8 cellular contexts compared by ENCODE assay signal in genomic region chr14:34713681-34714319, GRCh38. TPM values are rescaled to one million over a fixed set of nuclear protein-coding genes. Genes with fewer than 3 reads are reported as not detected.
A peak's percentile ranks its signal among the peaks of the same experiment; 100 is the strongest.
DNase-seq lines count a peak whose midpoint lies in the region; ATAC-seq and TF ChIP-seq lines count a peak whose summit lies in the region.

No MANE protein-coding gene starts in this region.

- DNase-seq in AG10803 (ENCODE audit: low read depth) = peak; percentile 81
- no peak for DNase-seq in endodermal cell
- no peak for DNase-seq in mesothelial cell of epicardium (ENCODE audit: low spot score in 2 of 2, unreplicated experiment in 2 of 2)
- peak; percentile 47 for DNase-seq in stimulated activated naive CD4-positive, alpha-beta T cell treated with Interleukin-2 at 50 U/mL for 16 hours (lab: John Stamatoyannopoulos, UW)

- H3K27me3 Mint-ChIP-seq in IgD-negative memory B cell = no peaks in the 10 kb centered on the region
- peaks cover 10% of the 10 kb centered on the region for H3K27me3 Mint-ChIP-seq in endodermal cell (ENCODE audit: insufficient read depth)
- H3K27me3 Mint-ChIP-seq in mesothelial cell of epicardium (ENCODE audit: low read depth) = no peaks in the 10 kb centered on the region

- H3K4me1 ChIP-seq in endodermal cell (ENCODE audit: control insufficient read depth, insufficient read depth, low read length) = no peaks in the 10 kb centered on the region

- peak overlapping the region; percentile 65 for H3K9ac ChIP-seq in endodermal cell (ENCODE audit: extremely low read depth, low read length, poor library complexity, severe bottlenecking)

- ATAC-seq in GM19023 (IDR thresholded peaks at IDR 0.05; ENCODE audit: unreplicated experiment) (peak; percentile 27), HG02970 (IDR thresholded peaks at IDR 0.05; ENCODE audit: low FRiP score, unreplicated experiment) (no peak)
- ATAC-seq in activated CD4-positive, CD25-positive, alpha-beta regulatory T cell treated with anti-CD3 and anti-CD28 coated beads, Interleukin-2, amount 50 U/mL, for 24 hours = peak; percentile 8 to 24

- H3K9me3 ChIP-seq in endodermal cell (ENCODE audit: control insufficient read depth, low read length) = no peaks in the 10 kb centered on the region

- H3K4me1 Mint-ChIP-seq in IgD-negative memory B cell = peaks cover 26 to 29% (median 26%) of the 10 kb centered on the region in 3 donors
- H3K4me1 Mint-ChIP-seq in endodermal cell = peaks cover 9% of the 10 kb centered on the region
- H3K4me1 Mint-ChIP-seq in mesothelial cell of epicardium = peaks cover 42% of the 10 kb centered on the region

- H3K27me3 ChIP-seq in endodermal cell (ENCODE audit: control insufficient read depth, insufficient read depth, low read length, poor library complexity, severe bottlenecking) = peaks cover 9% of the 10 kb centered on the region

- peaks cover 3% of the 10 kb centered on the region for H3K36me3 Mint-ChIP-seq in IgD-negative memory B cell
- peaks cover 5% of the 10 kb centered on the region for H3K36me3 Mint-ChIP-seq in endodermal cell (ENCODE audit: low read depth)
- no peaks in the 10 kb centered on the region for H3K36me3 Mint-ChIP-seq in mesothelial cell of epicardium

- peak overlapping the region; percentile 33 for H3K27ac ChIP-seq in endodermal cell (ENCODE audit: low read depth, low read length)

- H3K4me3 ChIP-seq in AG10803 (ENCODE audit: low read length) (peak overlapping the region; percentile 81), endodermal cell (ENCODE audit: low read length) (peak overlapping the region; percentile 89)

- 2 to 4% methylated on average over 15 to 26 of the region's 33 CpGs for WGBS in endodermal cell (ENCODE audit: insufficient coverage in 1 of 2, insufficient read length in 1 of 2), 2 experiments

- no peaks in the 10 kb centered on the region for H3K9me3 Mint-ChIP-seq in IgD-negative memory B cell
- H3K9me3 Mint-ChIP-seq in endodermal cell = no peaks in the 10 kb centered on the region
- no peaks in the 10 kb centered on the region for H3K9me3 Mint-ChIP-seq in mesothelial cell of epicardium

- no peak for TF ChIP-seq CTCF in AG10803 (conservative IDR thresholded peaks at IDR 0.05; ENCODE audit: low read length)
- TF ChIP-seq CTCF in endodermal cell (conservative IDR thresholded peaks at IDR 0.05) = no peak
- TF ChIP-seq CTCF in mesothelial cell of epicardium (IDR thresholded peaks at IDR 0.05; ENCODE audit: unreplicated experiment) = no peak

- peak overlapping the region; percentile 75 to 96 (median 95) for H3K27ac Mint-ChIP-seq in IgD-negative memory B cell
- H3K27ac Mint-ChIP-seq in endodermal cell = peak overlapping the region; percentile 91
- H3K27ac Mint-ChIP-seq in mesothelial cell of epicardium = peak overlapping the region; percentile 86

- H3K36me3 ChIP-seq in endodermal cell (ENCODE audit: control insufficient read depth, insufficient read depth, low read length) = peaks cover 16% of the 10 kb centered on the region

- H3K4me3 Mint-ChIP-seq in IgD-negative memory B cell (peak overlapping the region; percentile 93 to 97 (median 94)), endodermal cell (peak overlapping the region; percentile 86), mesothelial cell of epicardium (peak overlapping the region; percentile 88)

RNA-seq across cellular contexts. Expression of gene CFL2, which starts 0.6 kb away (rescaled TPM):
- 9.3 TPM for polyA plus RNA-seq in IgD-negative memory B cell
- total RNA-seq in endodermal cell (10 to 100 TPM; 13.7 to 16.5 TPM), mesothelial cell of epicardium (52.4 to 57.8 TPM (median 54.0 TPM) in 3 replicates)
- 53.8 TPM for polyA plus RNA-seq in endodermal cell (2013, experiment 1 of 2)
- polyA plus RNA-seq in endodermal cell (2013, experiment 2 of 2) = 44.6 TPM

Comparison
In these comparisons a context has a peak if more than half of its experiments do, and no peak if none do; other contexts are left out.
1. DNase-seq: peak in AG10803 (single experiment) and stimulated activated naive CD4-positive, alpha-beta T cell treated with Interleukin-2 at 50 U/mL for 16 hours (single experiment); none in endodermal cell (single experiment) and mesothelial cell of epicardium (0 of 2).
2. Peak in every context shown above with its lines, with median percentiles within 50 percentile points of each other: H3K27ac Mint-ChIP-seq and H3K4me3 Mint-ChIP-seq.